In the genomic region with DNA sequence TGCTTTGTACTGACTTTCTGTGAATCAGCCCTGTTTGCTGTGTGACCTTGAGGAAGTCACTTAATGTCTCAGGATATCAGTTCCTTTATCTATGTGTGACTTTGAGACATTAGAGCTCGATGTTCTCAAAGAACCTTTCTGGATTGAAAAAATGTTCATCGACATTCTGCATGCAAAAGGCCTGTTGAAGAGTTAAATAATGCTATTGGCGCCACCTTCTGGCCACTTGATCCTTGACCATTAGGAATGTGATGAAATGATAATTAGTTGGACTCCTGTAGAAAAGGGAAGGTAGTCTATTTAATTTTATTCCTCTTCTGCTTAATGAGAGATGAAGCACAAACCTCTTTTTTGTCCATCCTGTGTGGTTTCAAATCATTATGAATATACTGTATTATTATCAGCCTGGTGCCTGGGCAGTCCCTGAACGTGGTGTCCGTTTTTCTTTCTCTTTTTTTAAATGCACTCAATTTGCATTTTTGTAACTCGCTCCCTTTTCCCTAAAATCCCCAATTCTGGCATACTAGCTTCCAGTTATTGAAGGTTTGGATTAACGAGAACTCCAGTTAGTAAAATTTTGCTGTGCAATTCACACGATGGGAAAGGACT, we compare ENCODE assay signal across 9 cellular contexts. TPM values are rescaled to one million over a fixed set of nuclear protein-coding genes. Genes with fewer than 3 reads are reported as not detected.
DNase-seq lines count a peak whose midpoint lies in the region; ATAC-seq, FAIRE-seq and TF ChIP-seq lines count a peak whose summit lies in the region.
"Had no signal": no experiment of that assay in that cellular context is flagged by ENCODE, and none has a peak within 500 bp of the region (broad histone marks: within the 10 kb centered on the region; RNA-seq: fewer than 3 reads in every experiment).

No MANE protein-coding gene starts in this region.

- TF ChIP-seq POLR2A in H54 (IDR thresholded peaks at IDR 0.05; ENCODE audit: low read depth, low read length): no peak

- H3K4me1 ChIP-seq in neutrophil (ENCODE audit: control insufficient read depth in 1 of 2, insufficient read depth in 1 of 2, low read depth in 1 of 2, low read length in 1 of 2): no peaks in the 10 kb centered on the region

- ATAC-seq in HG03045 (IDR thresholded peaks at IDR 0.05; ENCODE audit: unreplicated experiment): no peak
- no peak for ATAC-seq in HG03565 (IDR thresholded peaks at IDR 0.05; ENCODE audit: unreplicated experiment)
- ATAC-seq: naive thymus-derived CD8-positive, alpha-beta T cell had no signal

- H3K36me3 ChIP-seq in BJ (ENCODE audit: control insufficient read depth, insufficient read depth, low read length) (no peaks in the 10 kb centered on the region), neutrophil (no peaks in the 10 kb centered on the region)

- no peak overlapping the region for H3K27ac ChIP-seq in neutrophil

- DNase-seq in BJ (ENCODE audit: low read depth) (no peak), H54 (ENCODE audit: insufficient read length, low spot score) (peak; percentile 32), NCI-H446 treated with DMSO at 0.1 percent for 48 hours (lab: John Stamatoyannopoulos, UW) (peak; percentile 32), fibroblast of mammary gland (ENCODE audit: low read depth) (peak; percentile 66)
- peak; percentile 17 to 31 for DNase-seq in activated CD4-positive, alpha-beta T cell treated with anti-CD3 and anti-CD28 coated beads, Interleukin-2, amount 50 U/mL, for 4 hours

- H3K4me3 ChIP-seq in BJ (ENCODE audit: low read depth, low read length) (no peak overlapping the region), fibroblast of mammary gland (ENCODE audit: control insufficient read depth, low read depth, low read length) (no peak overlapping the region), neutrophil (ENCODE audit: low read depth in 1 of 2, low read length in 1 of 2) (no peak overlapping the region)

- no peak for FAIRE-seq in H54 (lab: Jason Lieb, UNC)

- peaks cover 5% of the 10 kb centered on the region for H3K27me3 ChIP-seq in BJ (ENCODE audit: control insufficient read depth, insufficient read depth, low read length)
- H3K27me3 ChIP-seq in neutrophil: no peaks in the 10 kb centered on the region

- CTCF ChIA-PET in BJ (lab: Yijun Ruan, JAX): interaction anchor here (0.6 to 3.6 kb wide), 35 partner anchors 8 to 754 kb away, joined by 3 to 36 read pairs (median 4); a partner anchor contains a TSS

- no peaks in the 10 kb centered on the region for H3K9me3 ChIP-seq in neutrophil

- POLR2A ChIA-PET in BJ (lab: Charles Lee): no interaction called here

- TF ChIP-seq CTCF in BJ (IDR thresholded peaks at IDR 0.05; ENCODE audit: insufficient read depth, low read depth, low read length): peak; percentile 70
- peak; percentile 60 for TF ChIP-seq CTCF in fibroblast of mammary gland (conservative IDR thresholded peaks at IDR 0.05; ENCODE audit: control insufficient read depth, insufficient read depth, low read depth, low read length)
- TF ChIP-seq CTCF in neutrophil (IDR thresholded peaks at IDR 0.05): peak; percentile 43

RNA-seq across cellular contexts. Expression of a gene that starts 20.7 kb away (rescaled TPM):
- not detected in 2 replicates for polyA plus RNA-seq in BJ (2011; rRNA removed)
- polyA minus RNA-seq in BJ (2011; rRNA and poly(A)+ RNA removed): not detected in 2 replicates
- polyA plus RNA-seq: naive thymus-derived CD8-positive, alpha-beta T cell had no signal

RNA-seq across cellular contexts. Expression of a gene that starts 54.2 kb away (rescaled TPM):
- polyA plus RNA-seq in BJ (2011; rRNA removed): 101 and 128 TPM in 2 replicates
- polyA minus RNA-seq in BJ (2011; rRNA and poly(A)+ RNA removed): 33.0 and 55.3 TPM in 2 replicates
